Comparison of ENCODE assay signal across 13 cellular contexts in genomic region chr12:15732341-15733061, GRCh38. TPM values are rescaled to one million over a fixed set of nuclear protein-coding genes. Genes with fewer than 3 reads are reported as not detected.
A peak's percentile ranks its signal among the peaks of the same experiment; 100 is the strongest.
DNase-seq lines count a peak whose midpoint lies in the region; ATAC-seq and TF ChIP-seq lines count a peak whose summit lies in the region.
"Had no signal": no experiment of that assay in that cellular context is flagged by ENCODE, and none has a peak within 500 bp of the region (broad histone marks: within the 10 kb centered on the region; RNA-seq: fewer than 3 reads in every experiment).

No MANE protein-coding gene starts in this region.

- peak overlapping the region; percentile 25 for H3K27ac ChIP-seq in smooth muscle cell (ENCODE audit: low read depth)
- H3K27ac ChIP-seq: HL-60 had no signal

- no peaks in the 10 kb centered on the region for H3K36me3 ChIP-seq in smooth muscle cell (ENCODE audit: low read depth)

- peaks cover 9% of the 10 kb centered on the region for H3K4me1 Mint-ChIP-seq in endothelial cell (ENCODE audit: unreplicated experiment)
- H3K4me1 Mint-ChIP-seq: T-cell had no signal

- ATAC-seq in GM19395 (IDR thresholded peaks at IDR 0.05; ENCODE audit: unreplicated experiment) = peak; percentile 70
- peak; percentile 73 for ATAC-seq in HG03159 (IDR thresholded peaks at IDR 0.05; ENCODE audit: unreplicated experiment)
- no peak for ATAC-seq in GM18505 (IDR thresholded peaks at IDR 0.05; ENCODE audit: unreplicated experiment)
- ATAC-seq in esophagus mucosa = no peak
- ATAC-seq: T-cell had no signal

- H3K27ac Mint-ChIP-seq in endothelial cell (ENCODE audit: unreplicated experiment) = peak overlapping the region; percentile 8
- H3K27ac Mint-ChIP-seq: activated T-helper 1 cell treated with anti-CD3 and anti-CD28 coated beads, Interleukin-12 subunit alpha, Interleukin-12 subunit beta, Interleukin-2, Interleukin-4 antibody, amounts not matched to agents 30 ng/mL and 10 ng/mL and 1 ng/mL, durations not matched to agents 14 hours and 24 hours and 36 hours; T-cell had no signal

- H3K4me1 ChIP-seq in smooth muscle cell (ENCODE audit: low read depth) = no peaks in the 10 kb centered on the region

- TF ChIP-seq POLR2A in GM18505 (IDR thresholded peaks at IDR 0.05; ENCODE audit: borderline replicate concordance, extremely low read depth, insufficient read depth, insufficient read length) = no peak

- DNase-seq in endothelial cell (ENCODE audit: low spot score) = no peak
- no peak for DNase-seq in smooth muscle cell (lab: John Stamatoyannopoulos, UW; ENCODE audit: unreplicated experiment)
- DNase-seq in DMS 273 treated with DMSO at 0.1 percent for 48 hours (lab: John Stamatoyannopoulos, UW) = no peak
- no peak for DNase-seq in SIG-M5 treated with dmso at 0.1 percent for 504 hours (lab: John Stamatoyannopoulos, UW; ENCODE audit: unreplicated experiment)
- DNase-seq: NCI-H2029 treated with DMSO at 0.1 percent for 48 hours; stimulated activated CD4-positive, alpha-beta T cell treated with anti-CD3 and anti-CD28 coated beads, Interleukin-2, amount 100 ng/mL, for 48 hours; T-cell had no signal

- no peaks in the 10 kb centered on the region for H3K27me3 ChIP-seq in smooth muscle cell (ENCODE audit: low read depth)

- H2AFZ ChIP-seq in smooth muscle cell (ENCODE audit: low read depth) = no peak overlapping the region

- no peaks in the 10 kb centered on the region for H3K27me3 Mint-ChIP-seq in endothelial cell (ENCODE audit: unreplicated experiment)

- H3F3A ChIP-seq in smooth muscle cell (ENCODE audit: low read depth) = no peaks in the 10 kb centered on the region

- no peak overlapping the region for H3K9ac ChIP-seq in smooth muscle cell (ENCODE audit: low read depth)

- no peak for TF ChIP-seq CTCF in endothelial cell (IDR thresholded peaks at IDR 0.05; ENCODE audit: unreplicated experiment)
- no peak for TF ChIP-seq CTCF in smooth muscle cell (IDR thresholded peaks at IDR 0.05; ENCODE audit: borderline replicate concordance, insufficient read depth, poor library complexity, severe bottlenecking)

- H3K9me3 Mint-ChIP-seq in endothelial cell (ENCODE audit: unreplicated experiment) = no peaks in the 10 kb centered on the region
- H3K9me3 Mint-ChIP-seq: activated T-helper 1 cell treated with anti-CD3 and anti-CD28 coated beads, Interleukin-12 subunit alpha, Interleukin-12 subunit beta, Interleukin-2, Interleukin-4 antibody, amounts not matched to agents 30 ng/mL and 10 ng/mL and 1 ng/mL, durations not matched to agents 14 hours and 24 hours and 36 hours; T-cell had no signal

- no peak overlapping the region for H3K4me3 ChIP-seq in smooth muscle cell

- no peaks in the 10 kb centered on the region for H3K36me3 Mint-ChIP-seq in endothelial cell (ENCODE audit: low read depth, unreplicated experiment)
- H3K36me3 Mint-ChIP-seq: T-cell had no signal

- peak overlapping the region; percentile 9 for H3K4me2 ChIP-seq in smooth muscle cell

- H3K9me3 ChIP-seq in smooth muscle cell (replicated peaks; ENCODE audit: low read depth) = no peaks in the 10 kb centered on the region

- WGBS in smooth muscle cell (ENCODE audit: low lambda C conversion rate) = 70% methylated on average over 6 of the region's 6 CpGs

- H3K79me2 ChIP-seq in smooth muscle cell (ENCODE audit: low read depth) = peaks cover 55% of the 10 kb centered on the region

- H4K20me1 ChIP-seq in smooth muscle cell (ENCODE audit: low read depth) = no peaks in the 10 kb centered on the region

- H3K4me3 Mint-ChIP-seq in endothelial cell (ENCODE audit: unreplicated experiment) = no peak overlapping the region
- H3K4me3 Mint-ChIP-seq: activated T-helper 1 cell treated with anti-CD3 and anti-CD28 coated beads, Interleukin-12 subunit alpha, Interleukin-12 subunit beta, Interleukin-2, Interleukin-4 antibody, amounts not matched to agents 30 ng/mL and 10 ng/mL and 1 ng/mL, durations not matched to agents 14 hours and 24 hours and 36 hours; T-cell had no signal

RNA-seq across cellular contexts. Expression of gene EPS8, which starts 56.7 kb away (rescaled TPM):
- 2.7 TPM for total RNA-seq in endothelial cell (ENCODE audit: unreplicated experiment)
- 44.1 and 68.3 TPM in 2 replicates for total RNA-seq in smooth muscle cell
- polyA plus RNA-seq in smooth muscle cell = 22.9 and 27.5 TPM in 2 replicates
- total RNA-seq in esophagus mucosa = 7.7 TPM

Comparison
In these comparisons a context has a peak if more than half of its experiments do, and no peak if none do; other contexts are left out.
1. ATAC-seq: peak in GM19395 (single experiment) and HG03159 (single experiment); none in GM18505 (single experiment) and esophagus mucosa (single experiment).